In genomic region chr10:31039006-31039405, GRCh38 we compare ENCODE assay signal across 7 cellular contexts. TPM values are rescaled to one million over a fixed set of nuclear protein-coding genes. Genes with fewer than 3 reads are reported as not detected.
DNase-seq lines count a peak whose midpoint lies in the region; ATAC-seq and TF ChIP-seq lines count a peak whose summit lies in the region.
"Not testable (repeated sequence)": the region's sequence is repeated elsewhere in the genome, so short reads cannot be mapped to it uniquely, and the experiment has no call there.

No MANE protein-coding gene starts in this region.

- ATAC-seq in CD8-positive, alpha-beta T cell; T-cell (replicated peaks in 1 of 4): not testable (repeated sequence)

- not testable (repeated sequence) for H3K4me3 Mint-ChIP-seq in CD8-positive, alpha-beta T cell; T-cell; activated CD4-positive, alpha-beta T cell treated with anti-CD3 and anti-CD28 coated beads, Interleukin-2, amount 10 ng/mL, durations not matched to agents 24 days and 14 days

- H3K9me2 ChIP-seq in OCI-LY7 (ENCODE audit: insufficient read depth, low read length): not testable (repeated sequence)

- H2AFZ ChIP-seq in OCI-LY7 (ENCODE audit: low read length): peak overlapping the region; percentile 27; the same call in 1 of the 2 replicates

- H3K36me3 ChIP-seq in CD8-positive, alpha-beta T cell (ENCODE audit: insufficient read depth, low read length); OCI-LY7 (ENCODE audit: insufficient read depth, low read length); neutrophil: not testable (repeated sequence)

- POLR2A ChIA-PET in CD8-positive, alpha-beta T cell (lab: Charles Lee); T-cell (lab: Charles Lee): not testable (repeated sequence)
- POLR2A ChIA-PET in OCI-LY7 (lab: Charles Lee): interaction anchor here (0.7 to 1.2 kb wide), 2 partner anchors 11 to 74 kb away, joined by 3 to 4 read pairs; no protein-coding TSS in a partner anchor

- H3K27ac ChIP-seq in CD8-positive, alpha-beta T cell (ENCODE audit: low read depth, low read length); OCI-LY7 (ENCODE audit: low read depth, low read length, poor library complexity, severe bottlenecking): not testable (repeated sequence)
- peak overlapping the region; percentile 83 for H3K27ac ChIP-seq in neutrophil

- in situ Hi-C loops in KBM-7 (cut with MboI; ENCODE audit: low pct_unique_long_range_greater_than_20kb, low sequenced_read_pairs): not testable (repeated sequence)

- H3K27me3 Mint-ChIP-seq in CD8-positive, alpha-beta T cell (ENCODE audit: low read depth); T-cell; activated CD4-positive, alpha-beta T cell treated with anti-CD3 and anti-CD28 coated beads, Interleukin-2, amount 10 ng/mL, durations not matched to agents 24 days and 14 days: not testable (repeated sequence)

- not testable (repeated sequence) for H4K20me1 ChIP-seq in OCI-LY7 (ENCODE audit: insufficient read depth, low read length)

- BruUV-seq in OCI-LY7 (replicated peaks; lab: Mats Ljungman, UMichigan): not testable (repeated sequence)

- H3K4me1 ChIP-seq in CD8-positive, alpha-beta T cell (ENCODE audit: insufficient read depth, low read length); OCI-LY7 (ENCODE audit: insufficient read depth, low read length, poor library complexity, severe bottlenecking): not testable (repeated sequence)
- H3K4me1 ChIP-seq in neutrophil (ENCODE audit: control insufficient read depth in 1 of 2, insufficient read depth in 1 of 2, low read depth in 1 of 2, low read length in 1 of 2): peaks cover 18 to 21% of the 10 kb centered on the region in 2 experiments

- TF ChIP-seq CTCF in CD8-positive, alpha-beta T cell (IDR thresholded peaks at IDR 0.05); OCI-LY7 (conservative IDR thresholded peaks at IDR 0.05; ENCODE audit: low read length); neutrophil (IDR thresholded peaks at IDR 0.05): not testable (repeated sequence)

- not testable (repeated sequence) for H3K9me3 ChIP-seq in CD8-positive, alpha-beta T cell (ENCODE audit: low read length); OCI-LY7 (ENCODE audit: low read length); neutrophil

- DNase-seq in CD8-positive, alpha-beta T cell; T-cell: not testable (repeated sequence)
- DNase-seq in KBM-7 (peak; percentile 76), NAMALWA (ENCODE audit: low spot score) (peak; percentile 23), OCI-LY7 (ENCODE audit: low spot score) (peak; percentile 20)
- DNase-seq in activated CD4-positive, alpha-beta T cell treated with anti-CD3 and anti-CD28 coated beads, Interleukin-2, amount 10 ng/mL, durations not matched to agents 24 days and 14 days: peak; percentile 45

- not testable (repeated sequence) for H3K36me3 Mint-ChIP-seq in CD8-positive, alpha-beta T cell; T-cell; activated CD4-positive, alpha-beta T cell treated with anti-CD3 and anti-CD28 coated beads, Interleukin-2, amount 10 ng/mL, durations not matched to agents 24 days and 14 days (ENCODE audit: low read depth)

- not testable (repeated sequence) for H3K4me3 ChIP-seq in CD8-positive, alpha-beta T cell (ENCODE audit: low read depth, low read length); OCI-LY7 (ENCODE audit: low read depth, low read length, poor library complexity, severe bottlenecking); neutrophil (ENCODE audit: low read depth in 1 of 2, low read length in 1 of 2)

- not testable (repeated sequence) for H3K9me3 Mint-ChIP-seq in CD8-positive, alpha-beta T cell; T-cell; activated CD4-positive, alpha-beta T cell treated with anti-CD3 and anti-CD28 coated beads, Interleukin-2, amount 10 ng/mL, durations not matched to agents 24 days and 14 days

- not testable (repeated sequence) for H3K79me2 ChIP-seq in OCI-LY7 (ENCODE audit: insufficient read depth, low read depth, low read length)

- not testable (repeated sequence) for H3K4me1 Mint-ChIP-seq in CD8-positive, alpha-beta T cell (ENCODE audit: low read depth); T-cell; activated CD4-positive, alpha-beta T cell treated with anti-CD3 and anti-CD28 coated beads, Interleukin-2, amount 10 ng/mL, durations not matched to agents 24 days and 14 days

- intact Hi-C loops in CD8-positive, alpha-beta T cell (cut with DNase I, micrococcal nuclease): loop anchor here (10.0 kb wide), 2 partner anchors 886 to 1016 kb away; partner anchors contain the start of genes ARHGAP12 (in 1 of the 2) and KIF5B (in 1 of the 2)
- intact Hi-C loops in OCI-LY7 (cut with micrococcal nuclease; ENCODE audit: unreplicated experiment): not testable (repeated sequence)
- intact Hi-C loops in activated CD4-positive, alpha-beta T cell treated with anti-CD3 and anti-CD28 coated beads, Interleukin-2, amount 10 ng/mL, durations not matched to agents 24 days and 14 days (cut with micrococcal nuclease): loop anchor here (10.0 kb wide), 1 partner anchor 766 kb away; no protein-coding TSS in a partner anchor

- CTCF ChIA-PET in CD8-positive, alpha-beta T cell (lab: Charles Lee): interaction anchor here (1.7 kb wide), 1 partner anchor 352 kb away, joined by 3 read pairs; no protein-coding TSS in a partner anchor
- CTCF ChIA-PET in OCI-LY7 (lab: Charles Lee; ENCODE audit: unreplicated experiment); T-cell (lab: Charles Lee): not testable (repeated sequence)

- H3K27me3 ChIP-seq in CD8-positive, alpha-beta T cell (ENCODE audit: insufficient read depth, low read length); neutrophil: not testable (repeated sequence)

- H3K4me2 ChIP-seq in OCI-LY7 (ENCODE audit: low read length): not testable (repeated sequence)

- peak overlapping the region; percentile 42 for H3K27ac Mint-ChIP-seq in CD8-positive, alpha-beta T cell
- peak overlapping the region; percentile 44 to 57 for H3K27ac Mint-ChIP-seq in T-cell
- not testable (repeated sequence) for H3K27ac Mint-ChIP-seq in activated CD4-positive, alpha-beta T cell treated with anti-CD3 and anti-CD28 coated beads, Interleukin-2, amount 10 ng/mL, durations not matched to agents 24 days and 14 days

RNA-seq across cellular contexts. Expression of gene ZNF438, which starts 7.3 kb away (rescaled TPM):
- 1 to 10 TPM; 1.5 to 1.7 TPM for total RNA-seq in CD8-positive, alpha-beta T cell
- 1.3 and 2.0 TPM in 2 replicates for total RNA-seq in OCI-LY7 (2014; rRNA removed; shearing (Covaris generic))
- total RNA-seq in OCI-LY7 (2022) (2.1 and 2.5 TPM in 2 replicates), T-cell (1 to 10 TPM; 2.7 to 3.6 (median 3.4) TPM)
- total RNA-seq in activated CD4-positive, alpha-beta T cell treated with anti-CD3 and anti-CD28 coated beads, Interleukin-2, amount 10 ng/mL, durations not matched to agents 24 days and 14 days: 2.4 and 3.2 TPM in 2 replicates
